Comparison of ENCODE assay signal across 17 cellular contexts in the genomic region with DNA sequence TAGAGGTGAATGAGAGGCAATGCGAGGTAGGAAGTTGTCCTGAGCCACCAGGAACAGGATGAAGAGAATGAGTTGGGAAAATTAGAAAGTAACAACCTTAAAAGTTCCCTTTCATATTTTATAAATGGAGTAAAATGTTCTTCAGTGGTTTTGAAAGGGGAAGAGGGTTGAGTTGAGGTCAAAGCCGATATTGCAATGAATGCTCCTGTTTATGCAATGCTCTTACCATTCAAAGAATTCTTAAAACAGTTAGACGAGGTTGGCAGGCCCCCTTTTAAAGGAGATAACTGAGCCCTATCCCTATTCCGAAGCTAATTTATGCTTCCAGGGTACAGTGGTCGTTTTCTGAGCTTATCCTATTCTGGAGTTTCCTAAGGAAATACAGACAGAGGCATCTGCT.
DNase-seq lines count a peak whose midpoint lies in the region; ATAC-seq lines count a peak whose summit lies in the region.
"Had no signal": no experiment of that assay in that cellular context is flagged by ENCODE, and none has a peak within 500 bp of the region (broad histone marks: within the 10 kb centered on the region; RNA-seq: fewer than 3 reads in every experiment).

No MANE protein-coding gene starts in this region.

- ATAC-seq in HG03175 (IDR thresholded peaks at IDR 0.05; ENCODE audit: unreplicated experiment): no peak
- ATAC-seq: GM12878 had no signal

- DNase-seq in M059J (ENCODE audit: low read depth) (peak; percentile 8), OCI-M1 (lab: John Stamatoyannopoulos, UW) (peak; percentile 43), fibroblast of peridontal ligament (ENCODE audit: extremely low read depth) (peak; percentile 41), GM19240 (ENCODE audit: insufficient read length, low spot score) (no peak), GM19238 (ENCODE audit: insufficient read length, low spot score) (no peak), NCI-H748 (lab: John Stamatoyannopoulos, UW; ENCODE audit: unreplicated experiment) (no peak)
- DNase-seq: Caco-2, DMS153, Karpas-422, NCI-H187, NCI-H2107, NCI-H510A treated with DMSO at 0.1 percent for 48 hours, NCI-H82, SW 1271, T-helper 2 cell had no signal

Comparison
In these comparisons a context has a peak if more than half of its experiments do, and no peak if none do; other contexts are left out.
1. DNase-seq: peak in M059J (single experiment), OCI-M1 (single experiment) and fibroblast of peridontal ligament (single experiment); none in GM19240 (single experiment), GM19238 (single experiment) and NCI-H748 (single experiment).